In genomic region chrX:124426273-124426672, GRCh38 we compare ENCODE assay signal across 15 cellular contexts.
"Had no signal": no experiment of that assay in that cellular context is flagged by ENCODE, and none has a peak within 500 bp of the region (broad histone marks: within the 10 kb centered on the region; RNA-seq: fewer than 3 reads in every experiment).

No MANE protein-coding gene starts in this region.

- H3K27ac ChIP-seq: pancreas, psoas muscle, right lobe of liver, spleen, tibial nerve had no signal

- ATAC-seq: pancreas; psoas muscle; stimulated activated memory B cell treated with anti-CD40 and anti-IgM and Interleukin-4, amounts not matched to agents 10 μg/mL and 1 μg/mL and 100 μg/mL, for 72 hours had no signal

- H3K36me3 ChIP-seq: pancreas, right lobe of liver, spleen, tibial nerve had no signal

- H3K9me3 ChIP-seq: pancreas, psoas muscle, right lobe of liver, tibial nerve had no signal

- DNase-seq: cerebellar nuclear complex; foreskin melanocyte; head of caudate nucleus; hippocampal formation; occipital lobe; pancreas; psoas muscle; right lobe of liver; spleen; stimulated activated CD4-positive, alpha-beta T cell treated with anti-CD3 and anti-CD28 coated beads, Interleukin-15, amount 100 ng/mL, for 24 hours; stimulated activated CD4-positive, alpha-beta T cell treated with anti-CD3 and anti-CD28 coated beads, Interleukin-1b, Interleukin-23, amount 100 ng/mL, for 48 hours; stimulated activated CD4-positive, alpha-beta T cell treated with anti-CD3 and anti-CD28 coated beads, Interleukin-4, amount 100 ng/mL, for 24 hours had no signal

- H3K4me3 ChIP-seq: pancreas, psoas muscle, right lobe of liver, spleen, tibial nerve had no signal

- H3K27me3 ChIP-seq: right lobe of liver, spleen, tibial nerve had no signal

- FAIRE-seq: colon, pancreas had no signal

- H3K4me1 ChIP-seq: pancreas, psoas muscle, right lobe of liver, spleen, tibial nerve had no signal
